In the genomic region with DNA sequence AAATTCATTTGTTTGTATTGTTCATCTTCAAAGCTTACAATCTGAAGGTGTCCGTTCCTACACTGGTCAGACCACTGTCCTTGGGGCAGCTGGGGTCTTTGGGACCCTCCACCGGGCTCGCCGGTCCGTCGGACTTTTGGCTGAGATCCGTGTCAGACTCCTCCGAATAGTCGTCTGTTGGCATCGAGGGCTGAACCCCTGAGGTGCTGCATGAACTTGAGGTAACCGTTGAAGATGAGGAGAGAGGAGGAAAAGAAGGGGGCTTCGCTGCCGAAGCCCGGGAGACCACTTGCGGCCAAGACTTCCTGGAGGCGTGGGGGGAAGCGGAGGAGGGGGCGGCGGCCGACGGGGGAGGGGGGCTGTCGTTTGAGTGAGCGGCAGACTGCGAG, we compare ENCODE assay signal across 8 cellular contexts.
DNase-seq lines count a peak whose midpoint lies in the region; ATAC-seq, FAIRE-seq and TF ChIP-seq lines count a peak whose summit lies in the region.

No MANE protein-coding gene starts in this region.

- in situ Hi-C loops in GM12878 (cut with MboI), result no loop called here

- no peaks in the 10 kb centered on the region for H4K20me1 ChIP-seq in GM12878 (ENCODE audit: control insufficient read depth, insufficient read depth)

- intact Hi-C loops in heart right ventricle (cut with DNase I), result loop anchor here in 1 of 10 donors (10.0 kb wide), 1 partner anchor 122 kb away; no protein-coding TSS in a partner anchor
- intact Hi-C loops in cardiac septum (cut with DNase I), result no loop called here
- intact Hi-C loops in GM12878 (cut with micrococcal nuclease; ENCODE audit: unreplicated experiment), result loop anchor here (10.0 kb wide), 1 partner anchor 282 kb away; no protein-coding TSS in a partner anchor
- intact Hi-C loops in aorta (cut with DNase I), result loop anchor here in 1 of 2 donors (5.0 kb wide), 2 partner anchors 60 to 275 kb away; no protein-coding TSS in a partner anchor

- ATAC-seq in heart right ventricle, result peak in 1 of 8 donors; percentile 12
- peak; percentile 25 for ATAC-seq in GM12878
- peak; percentile 5 for ATAC-seq in aorta (ENCODE audit: low FRiP score)
- ATAC-seq in activated CD4-positive, CD25-positive, alpha-beta regulatory T cell treated with anti-CD3 and anti-CD28 coated beads, Interleukin-2, amount 50 U/mL, for 24 hours, result no peak

- TF ChIP-seq CTCF in heart right ventricle (IDR thresholded peaks at IDR 0.05) (no peak), GM12878 (IDR thresholded peaks at IDR 0.05 in 2 of 3, conservative IDR thresholded peaks at IDR 0.05 in 1 of 3; ENCODE audit: control insufficient read depth in 2 of 3, extremely low read depth in 1 of 3, insufficient read depth in 1 of 3, low read depth in 3 of 3, low read length in 3 of 3) (no peak)

- H3K4me3 ChIP-seq in heart right ventricle (peak overlapping the region in 9 of 10 donors; percentile 17 to 53 (median 46)), GM12878 (peak overlapping the region; percentile 41; the same call in 1 of the 2 replicates), mesodermal cell (ENCODE audit: extremely low read depth, insufficient read depth, low read length, poor library complexity, severe bottlenecking) (peak overlapping the region; percentile 31), aorta (ENCODE audit: low read length in 2 of 2) (peak overlapping the region; percentile 30 to 45)

- H3K36me3 ChIP-seq in heart right ventricle, result peaks cover 0 to 27% (median 0%) of the 10 kb centered on the region in 9 donors
- no peaks in the 10 kb centered on the region; a peak in 2 of 4 replicates for H3K36me3 ChIP-seq in GM12878 (ENCODE audit: control insufficient read depth in 2 of 2, insufficient read depth in 2 of 2, low read length in 1 of 2)
- H3K36me3 ChIP-seq in mesodermal cell (ENCODE audit: control insufficient read depth, insufficient read depth, low read length), result peaks cover 14% of the 10 kb centered on the region
- no peaks in the 10 kb centered on the region for H3K36me3 ChIP-seq in aorta (ENCODE audit: control insufficient read depth in 1 of 2, insufficient read depth in 2 of 2, low read length in 1 of 2)

- no peak for TF ChIP-seq EP300 in GM12878 (IDR thresholded peaks at IDR 0.05; ENCODE audit: borderline replicate concordance in 1 of 2, control insufficient read depth in 1 of 2, low read depth in 2 of 2, low read length in 2 of 2)

- H3K27me3 ChIP-seq in heart right ventricle (no peaks in the 10 kb centered on the region), GM12878 (replicated peaks in 1 of 2; ENCODE audit: control insufficient read depth in 2 of 2, insufficient read depth in 2 of 2, low read length in 1 of 2) (no peaks in the 10 kb centered on the region), aorta (ENCODE audit: control insufficient read depth in 1 of 2, insufficient read depth in 2 of 2, low read length in 1 of 2) (no peaks in the 10 kb centered on the region)

- H2AFZ ChIP-seq in GM12878 (ENCODE audit: control insufficient read depth, low read depth, low read length), result peak overlapping the region; percentile 76

- H3K9me3 ChIP-seq in heart right ventricle, result no peaks in the 10 kb centered on the region
- H3K9me3 ChIP-seq in GM12878 (replicated peaks; ENCODE audit: control insufficient read depth, insufficient read depth, low read length), result no peaks in the 10 kb centered on the region
- no peaks in the 10 kb centered on the region for H3K9me3 ChIP-seq in mesodermal cell (ENCODE audit: control insufficient read depth, low read length)
- H3K9me3 ChIP-seq in aorta (ENCODE audit: control insufficient read depth, low read length), result no peaks in the 10 kb centered on the region

- CTCF ChIA-PET in GM12878 (lab: Yijun Ruan, JAX), result interaction anchor here (0.7 to 1.2 kb wide), 3 partner anchors 10 to 46 kb away, joined by 3 to 4 read pairs (median 3); no protein-coding TSS in a partner anchor

- no TSS peak for BruUV-seq in GM12878 (replicated peaks; lab: Mats Ljungman, UMichigan)

- POLR2A ChIA-PET in GM12878 (lab: Charles Lee), result interaction anchor here (0.7 to 1.1 kb wide), 2 partner anchors 24 to 122 kb away, joined by 3 to 4 read pairs; no protein-coding TSS in a partner anchor

- DNase-seq in heart right ventricle, result no peak
- no peak for DNase-seq in cardiac septum (ENCODE audit: low spot score)
- no peak for DNase-seq in GM12878 (ENCODE audit: low read depth, low spot score)
- no peak for DNase-seq in aorta
- no peak for DNase-seq in NCI-H510A treated with DMSO at 0.1 percent for 48 hours (lab: John Stamatoyannopoulos, UW)
- DNase-seq in cerebellar nuclear complex (lab: John Stamatoyannopoulos, UW), result no peak

- RAD21 ChIA-PET in GM12878 (lab: Charles Lee; ENCODE audit: unreplicated experiment), result interaction anchor here (0.7 to 1.5 kb wide), 5 partner anchors 23 to 245 kb away, joined by 3 to 4 read pairs (median 3); no protein-coding TSS in a partner anchor

- no peaks in the 10 kb centered on the region for H3K79me2 ChIP-seq in GM12878 (ENCODE audit: control insufficient read depth, insufficient read depth, low read length)

- peak; percentile 90 for FAIRE-seq in GM12878 (lab: Jason Lieb, UNC)

- no peak for TF ChIP-seq RAD21 in GM12878 (IDR thresholded peaks at IDR 0.05; ENCODE audit: insufficient read depth, low read depth, low read length)

- SMC1A ChIA-PET in GM12878 (lab: Charles Lee; ENCODE audit: uncharacterized antibody, unreplicated experiment), result interaction anchor here (0.6 to 1.8 kb wide), 4 partner anchors 45 to 254 kb away, joined by 3 to 5 read pairs (median 4); no protein-coding TSS in a partner anchor

- peak overlapping the region; percentile 91 for H3K4me2 ChIP-seq in GM12878 (ENCODE audit: control insufficient read depth, insufficient read depth)

- H3K4me1 ChIP-seq in heart right ventricle (peaks cover 0 to 30% (median 5%) of the 10 kb centered on the region in 9 donors), GM12878 (ENCODE audit: control insufficient read depth, insufficient read depth, low read length) (peaks cover 9% of the 10 kb centered on the region), mesodermal cell (ENCODE audit: control insufficient read depth, insufficient read depth, low read length, poor library complexity, severe bottlenecking) (peaks cover 4% of the 10 kb centered on the region), aorta (ENCODE audit: control insufficient read depth in 1 of 2, insufficient read depth in 2 of 2, low read length in 2 of 2) (peaks cover 0 to 4% of the 10 kb centered on the region in 2 donors)

- TF ChIP-seq POLR2A in GM12878 (IDR thresholded peaks at IDR 0.05; ENCODE audit: low read depth, low read length), result no peak

- WGBS in heart right ventricle, 2 donors, result 32 to 43% methylated on average over 24 of the region's 24 CpGs
- 45% methylated on average over 11 of the region's 24 CpGs for WGBS in GM12878 (ENCODE audit: insufficient coverage, insufficient replicate concordance, low lambda C conversion rate, missing lambda C conversion rate)
- 11 to 16% methylated on average over 4 to 15 of the region's 24 CpGs for WGBS in mesodermal cell (ENCODE audit: insufficient coverage in 2 of 2), 2 experiments
- WGBS in aorta, 2 donors, result 4 to 5% methylated on average over 24 of the region's 24 CpGs

- H3K27ac ChIP-seq in heart right ventricle (peak overlapping the region in 8 of 10 donors; percentile 3 to 67 (median 52)), GM12878 (ENCODE audit: control insufficient read depth, insufficient read depth) (peak overlapping the region; percentile 31; the same call in 1 of the 2 replicates), mesodermal cell (ENCODE audit: low read depth, low read length, severe bottlenecking) (peak overlapping the region; percentile 60), aorta (ENCODE audit: low read depth in 1 of 2, low read length in 2 of 2) (peak overlapping the region; percentile 94 to 95)

- H3K9ac ChIP-seq in GM12878 (ENCODE audit: control insufficient read depth, insufficient read depth, low read length), result peak overlapping the region; percentile 53

TF ChIP-seq in GM12878, 131 proteins besides CTCF, POLR2A, EP300 and RAD21:
- TF ChIP-seq DPF2 (IDR thresholded peaks at IDR 0.05) (no peak), POLR2AphosphoS2 (IDR thresholded peaks at IDR 0.05; ENCODE audit: low read depth, low read length) (no peak), MXI1 (IDR thresholded peaks at IDR 0.05; ENCODE audit: low read depth, low read length) (no peak)

Comparison
In these comparisons a context has a peak if more than half of its experiments do, and no peak if none do; other contexts are left out.
1. ATAC-seq: peak in GM12878 (single experiment) and aorta (single experiment); none in activated CD4-positive, CD25-positive, alpha-beta regulatory T cell treated with anti-CD3 and anti-CD28 coated beads, Interleukin-2, amount 50 U/mL, for 24 hours (0 of 2).
2. H3K27ac ChIP-seq: peak in every context shown above with its lines; median percentile 94 in aorta; 60 in mesodermal cell; 52 in heart right ventricle; 31 in GM12878.
3. Peak in every context shown above with its lines, with median percentiles within 50 percentile points of each other: H3K4me3 ChIP-seq.